Comparison of ENCODE assay signal across 8 cellular contexts in genomic region chr2:46296840-46297545, GRCh38. TPM values are rescaled to one million over a fixed set of nuclear protein-coding genes. Genes with fewer than 3 reads are reported as not detected.
DNase-seq lines count a peak whose midpoint lies in the region; ATAC-seq, FAIRE-seq and TF ChIP-seq lines count a peak whose summit lies in the region.

EPAS1 (plus strand) TSS chr2:46297407; CDS start chr2:46297912, 505 bp downstream.

- H3K27me3 ChIP-seq in effector memory CD4-positive, alpha-beta T cell (replicated peaks; ENCODE audit: control insufficient read depth, insufficient read depth, low read length, poor library complexity, severe bottlenecking), result peaks cover 22% of the 10 kb centered on the region

- TF ChIP-seq EP300 in A549 (IDR thresholded peaks at IDR 0.05), result no peak

- POLR2A ChIA-PET in A549 (lab: Yijun Ruan, JAX), result interaction anchor here (0.5 to 2.3 kb wide), 26 partner anchors 11 to 305 kb away, joined by 3 to 23 read pairs (median 4); no protein-coding TSS in a partner anchor

- peaks cover 41% of the 10 kb centered on the region for H3K4me1 ChIP-seq in A549
- H3K4me1 ChIP-seq in effector memory CD4-positive, alpha-beta T cell (ENCODE audit: control insufficient read depth, insufficient read depth, low read length, poor library complexity, severe bottlenecking), result peaks cover 24% of the 10 kb centered on the region

- no peak for FAIRE-seq in A549 (lab: Jason Lieb, UNC)

- ATAC-seq in A549 (peak; percentile 74 to 79), GM18519 (IDR thresholded peaks at IDR 0.05; ENCODE audit: low FRiP score, unreplicated experiment) (peak; percentile 72), HG03066 (IDR thresholded peaks at IDR 0.05; ENCODE audit: low read depth, unreplicated experiment) (peak; percentile 86)

- no peaks in the 10 kb centered on the region for H3K36me3 ChIP-seq in effector memory CD4-positive, alpha-beta T cell (ENCODE audit: control insufficient read depth, insufficient read depth, low read length)

- no peaks in the 10 kb centered on the region for H3K9me3 ChIP-seq in A549
- H3K9me3 ChIP-seq in effector memory CD4-positive, alpha-beta T cell (ENCODE audit: control insufficient read depth, low read length), result no peaks in the 10 kb centered on the region

- no peak for TF ChIP-seq CTCF in A549 (IDR thresholded peaks at IDR 0.05)

- DNase-seq in A549 (ENCODE audit: low read depth in 1 of 2, low spot score in 1 of 2) (peak; percentile 89 to 96), NCI-H748 treated with DMSO at 0.1 percent for 48 hours (lab: John Stamatoyannopoulos, UW) (peak; percentile 47), lung microvascular endothelial cell (ENCODE audit: low read depth in 2 of 2) (peak; percentile 91 to 94)
- DNase-seq in activated CD8-positive, alpha-beta memory T cell treated with anti-CD3 and anti-CD28 coated beads for 48 hours (ENCODE audit: low read depth in 2 of 3, low spot score in 2 of 3), result peak; percentile 40 to 66 (median 45)
- DNase-seq in effector memory CD4-positive, alpha-beta T cell, result peak; percentile 74 to 84 (median 80)
- peak; percentile 52 to 69 (median 66) for DNase-seq in stimulated activated CD4-positive, alpha-beta T cell treated with anti-CD3 and anti-CD28 coated beads, TNF-alpha, amount 100 ng/mL, for 4 hours (ENCODE audit: low read depth in 3 of 3)

- H3K4me2 ChIP-seq in A549, result peak within 1 kb of the TSS; percentile 98

- H3K4me3 ChIP-seq in A549, result peak within 1 kb of the TSS; percentile 92
- H3K4me3 ChIP-seq in effector memory CD4-positive, alpha-beta T cell (ENCODE audit: insufficient read depth, low read depth, low read length, poor library complexity, severe bottlenecking), result peak within 1 kb of the TSS; percentile 63

- CTCF ChIA-PET in A549 (lab: Yijun Ruan, JAX), result interaction anchor here (0.5 to 3.3 kb wide), 23 partner anchors 11 to 671 kb away, joined by 3 to 13 read pairs (median 3); no protein-coding TSS in a partner anchor

- TF ChIP-seq RAD21 in A549 (conservative IDR thresholded peaks at IDR 0.05 in 1 of 2, IDR thresholded peaks at IDR 0.05 in 1 of 2), result no peak; a peak in 1 of 5 replicates

- peak; percentile 94 for TF ChIP-seq POLR2A in A549 (IDR thresholded peaks at IDR 0.05; ENCODE audit: low read length)

- peak within 1 kb of the TSS; percentile 81 to 91 for H3K27ac ChIP-seq in A549
- H3K27ac ChIP-seq in effector memory CD4-positive, alpha-beta T cell (ENCODE audit: insufficient read depth, low read length, poor library complexity, severe bottlenecking), result peak within 1 kb of the TSS; percentile 12

- 0% methylated on average over 34 of the region's 94 CpGs for WGBS in A549 (ENCODE audit: missing lambda C conversion rate)

TF ChIP-seq in A549, 52 proteins besides CTCF, POLR2A, EP300 and RAD21:
- TF ChIP-seq REST (IDR thresholded peaks at IDR 0.05), result peak; percentile 69
- peak; percentile 97; the same call in 2 of the 3 replicates for TF ChIP-seq BCL3 (IDR thresholded peaks at IDR 0.05)
- TF ChIP-seq EHF (CRISPR knock-in tag; IDR thresholded peaks at IDR 0.05), result no peak
- peak; percentile 57 for TF ChIP-seq E2F6 (IDR thresholded peaks at IDR 0.05; ENCODE audit: borderline replicate concordance, low read depth)
- TF ChIP-seq SMC3 (IDR thresholded peaks at IDR 0.05), result peak; percentile 29; the same call in 1 of the 3 replicates
- no peak for TF ChIP-seq POLR2AphosphoS2 (conservative IDR thresholded peaks at IDR 0.05; ENCODE audit: low read length)
- no peak for TF ChIP-seq NR3C1 (IDR thresholded peaks at IDR 0.05)
- peak; percentile 89 to 91; a peak in 3 of 5 replicates for TF ChIP-seq JUN (IDR thresholded peaks at IDR 0.05)
- no peak for TF ChIP-seq KDM1A (IDR thresholded peaks at IDR 0.05; ENCODE audit: low read depth)
- TF ChIP-seq CEBPB (IDR thresholded peaks at IDR 0.05), result peak in 1 of 2 experiments; percentile 45; a peak in 1 of 4 replicates
- peak; percentile 52; the same call in 1 of the 2 replicates for TF ChIP-seq TFCP2L1 (CRISPR knock-in tag; IDR thresholded peaks at IDR 0.05)

RNA-seq across cellular contexts. Expression of gene EPAS1, which starts in this region (rescaled TPM):
- 143 and 150 TPM in 2 replicates for polyA plus RNA-seq in A549 (2011; rRNA removed)
- 60.3 and 78.5 TPM in 2 replicates for polyA plus RNA-seq in A549 (2012; cell fraction: cytosol; rRNA removed)
- polyA plus RNA-seq in A549 (2012; cell fraction: nucleus; rRNA removed), result 106 and 115 TPM in 2 replicates
- 111 to 128 TPM (median 122 TPM) in 3 replicates for polyA plus RNA-seq in A549 (2017; fragmentation: RNase III; extraction: RNeasy Plus Mini Kit Qiagen cat#74134 plus additional on column Dnase treatment)
- 174 and 229 TPM in 2 replicates for polyA minus RNA-seq in A549 (2011; rRNA and poly(A)+ RNA removed)
- total RNA-seq in lung microvascular endothelial cell, result 119 and 128 TPM in 2 replicates

Comparison
In these comparisons a context has a peak if more than half of its experiments do, and no peak if none do; other contexts are left out.
1. Peak in every context shown above with its lines: DNase-seq, ATAC-seq, H3K4me3 ChIP-seq and H3K27ac ChIP-seq.